ENCODE assay signal across 23 cellular contexts in the genomic region with DNA sequence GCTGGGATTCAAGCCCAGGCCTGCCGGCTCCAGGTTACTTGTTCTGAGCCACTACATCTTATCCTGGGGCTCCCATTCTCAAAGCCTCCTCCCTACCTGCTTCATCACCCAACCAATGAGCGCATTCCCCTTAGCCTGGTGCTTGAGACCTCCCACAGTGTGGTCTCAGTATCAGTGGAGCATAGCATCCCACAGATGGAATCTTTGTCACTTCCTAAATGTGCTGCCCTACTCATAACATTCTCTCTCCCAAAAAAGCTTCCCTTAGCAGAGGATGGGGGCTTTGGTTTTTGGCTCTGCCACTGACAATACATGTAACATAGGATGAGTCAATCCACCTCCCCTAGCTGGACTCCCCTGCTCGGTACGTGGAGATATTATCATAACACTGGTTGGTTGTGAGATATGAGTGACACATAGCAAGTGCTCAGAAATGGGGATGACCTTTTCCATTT. TPM values are rescaled to one million over a fixed set of nuclear protein-coding genes. Genes with fewer than 3 reads are reported as not detected.
DNase-seq lines count a peak whose midpoint lies in the region; ATAC-seq and TF ChIP-seq lines count a peak whose summit lies in the region.
"Had no signal": no experiment of that assay in that cellular context is flagged by ENCODE, and none has a peak within 500 bp of the region (broad histone marks: within the 10 kb centered on the region; RNA-seq: fewer than 3 reads in every experiment).

No MANE protein-coding gene starts in this region.

- no peak overlapping the region for H3K4me3 Mint-ChIP-seq in progenitor cell of endocrine pancreas (ENCODE audit: low read depth)
- H3K4me3 Mint-ChIP-seq: CD4-positive, alpha-beta T cell; immature natural killer cell; T-cell had no signal

- H3K4me1 Mint-ChIP-seq in progenitor cell of endocrine pancreas (ENCODE audit: low read depth): peaks cover 34% of the 10 kb centered on the region
- H3K4me1 Mint-ChIP-seq: immature natural killer cell had no signal

- DNase-seq in HEK293T (ENCODE audit: extremely low spot score) (no peak), glomerular visceral epithelial cell (ENCODE audit: extremely low spot score) (peak; percentile 36), smooth muscle cell (lab: John Stamatoyannopoulos, UW; ENCODE audit: unreplicated experiment) (no peak), progenitor cell of endocrine pancreas (ENCODE audit: low spot score, unreplicated experiment) (no peak), LoVo (ENCODE audit: low spot score) (no peak), A172 (ENCODE audit: low spot score) (no peak)
- DNase-seq: activated gamma-delta T cell; activated T-cell treated with anti-CD3 and anti-CD28 coated beads, Interleukin-2, amount 50 U/mL, for 1 hour; body of pancreas; CD4-positive, alpha-beta T cell; effector CD4-positive, alpha-beta T cell; foreskin melanocyte; immature natural killer cell; mucosa of descending colon; NCI-H2107; OCI-M1; sigmoid colon; stomach; T-cell had no signal

- H3K27me3 Mint-ChIP-seq in progenitor cell of endocrine pancreas: no peaks in the 10 kb centered on the region

- no peaks in the 10 kb centered on the region for H3K9me3 Mint-ChIP-seq in progenitor cell of endocrine pancreas (ENCODE audit: low read depth)
- H3K9me3 Mint-ChIP-seq: CD4-positive, alpha-beta T cell; immature natural killer cell; T-cell had no signal

- CTCF ChIA-PET in HEK293T (lab: Yijun Ruan, JAX): no interaction called here

- H3K4me2 ChIP-seq in smooth muscle cell: peak overlapping the region; percentile 41
- H3K4me2 ChIP-seq: hepatocyte had no signal

- POLR2A ChIA-PET in HEK293T (lab: Yijun Ruan, JAX): no interaction called here

- 52% methylated on average over 4 of the region's 4 CpGs for WGBS in smooth muscle cell (ENCODE audit: low lambda C conversion rate)

- H2AFZ ChIP-seq in smooth muscle cell (ENCODE audit: low read depth): no peak overlapping the region
- H2AFZ ChIP-seq: hepatocyte had no signal

- no peak overlapping the region for H3K4me3 ChIP-seq in smooth muscle cell
- H3K4me3 ChIP-seq: body of pancreas, hepatocyte, mucosa of descending colon, sigmoid colon, stomach, tibial nerve had no signal

- peaks cover 3% of the 10 kb centered on the region for H3F3A ChIP-seq in smooth muscle cell (ENCODE audit: low read depth)

- peak; percentile 49 for ATAC-seq in SK-N-SH treated with all-trans-retinoic acid at 6 μM for 48 hours
- ATAC-seq: body of pancreas, mucosa of descending colon, T-cell had no signal

- TF ChIP-seq CTCF in smooth muscle cell (IDR thresholded peaks at IDR 0.05; ENCODE audit: borderline replicate concordance, insufficient read depth, poor library complexity, severe bottlenecking) (no peak), progenitor cell of endocrine pancreas (IDR thresholded peaks at IDR 0.05; ENCODE audit: unreplicated experiment) (no peak)

- H3K9me3 ChIP-seq in smooth muscle cell (replicated peaks; ENCODE audit: low read depth): no peaks in the 10 kb centered on the region
- H3K9me3 ChIP-seq: body of pancreas, mucosa of descending colon, sigmoid colon, stomach, tibial nerve had no signal

- H3K27ac ChIP-seq in smooth muscle cell (ENCODE audit: low read depth): peak overlapping the region; percentile 99
- H3K27ac ChIP-seq: body of pancreas, hepatocyte, HL-60, stomach had no signal

- H3K36me3 ChIP-seq in smooth muscle cell (ENCODE audit: low read depth): no peaks in the 10 kb centered on the region
- H3K36me3 ChIP-seq: sigmoid colon, stomach, tibial nerve had no signal

- H3K36me3 Mint-ChIP-seq in progenitor cell of endocrine pancreas (ENCODE audit: insufficient read depth): no peaks in the 10 kb centered on the region
- H3K36me3 Mint-ChIP-seq: immature natural killer cell, T-cell had no signal

- H4K20me1 ChIP-seq in smooth muscle cell (ENCODE audit: low read depth): peaks cover 73% of the 10 kb centered on the region

- H3K27me3 ChIP-seq in smooth muscle cell (ENCODE audit: low read depth): no peaks in the 10 kb centered on the region
- H3K27me3 ChIP-seq: body of pancreas, hepatocyte, sigmoid colon, stomach, tibial nerve had no signal

- H3K9ac ChIP-seq in smooth muscle cell (ENCODE audit: low read depth): no peak overlapping the region

- H3K4me1 ChIP-seq in smooth muscle cell (ENCODE audit: low read depth): peaks cover 67% of the 10 kb centered on the region

- H3K27ac Mint-ChIP-seq in progenitor cell of endocrine pancreas: no peak overlapping the region
- H3K27ac Mint-ChIP-seq: CD4-positive, alpha-beta T cell; immature natural killer cell; T-cell had no signal

- H3K79me2 ChIP-seq in smooth muscle cell (ENCODE audit: low read depth): peaks cover 100% of the 10 kb centered on the region

TF ChIP-seq in HEK293T, 16 proteins besides CTCF, POLR2A, EP300 and RAD21:
- TF ChIP-seq, protein P1, sequence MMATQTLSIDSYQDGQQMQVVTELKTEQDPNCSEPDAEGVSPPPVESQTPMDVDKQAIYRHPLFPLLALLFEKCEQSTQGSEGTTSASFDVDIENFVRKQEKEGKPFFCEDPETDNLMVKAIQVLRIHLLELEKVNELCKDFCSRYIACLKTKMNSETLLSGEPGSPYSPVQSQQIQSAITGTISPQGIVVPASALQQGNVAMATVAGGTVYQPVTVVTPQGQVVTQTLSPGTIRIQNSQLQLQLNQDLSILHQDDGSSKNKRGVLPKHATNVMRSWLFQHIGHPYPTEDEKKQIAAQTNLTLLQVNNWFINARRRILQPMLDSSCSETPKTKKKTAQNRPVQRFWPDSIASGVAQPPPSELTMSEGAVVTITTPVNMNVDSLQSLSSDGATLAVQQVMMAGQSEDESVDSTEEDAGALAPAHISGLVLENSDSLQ (IDR thresholded peaks at IDR 0.05): peak; percentile 28; the same call in 1 of the 2 replicates
- TF ChIP-seq HDGF (IDR thresholded peaks at IDR 0.05; ENCODE audit: borderline replicate concordance): no peak
TF ChIP-seq in HEK293T: peak in this region for 1.

TF ChIP-seq in SK-N-SH treated with all-trans-retinoic acid at 6 μM for 48 hours, 23 proteins besides CTCF, POLR2A, EP300 and RAD21:
- TF ChIP-seq CSDC2 (CRISPR knock-in tag; IDR thresholded peaks at IDR 0.05): no peak
- TF ChIP-seq GLIS3 (CRISPR knock-in tag; IDR thresholded peaks at IDR 0.05): no peak
- TF ChIP-seq ISL1 (CRISPR knock-in tag; IDR thresholded peaks at IDR 0.05): no peak
- TF ChIP-seq, protein P2, sequence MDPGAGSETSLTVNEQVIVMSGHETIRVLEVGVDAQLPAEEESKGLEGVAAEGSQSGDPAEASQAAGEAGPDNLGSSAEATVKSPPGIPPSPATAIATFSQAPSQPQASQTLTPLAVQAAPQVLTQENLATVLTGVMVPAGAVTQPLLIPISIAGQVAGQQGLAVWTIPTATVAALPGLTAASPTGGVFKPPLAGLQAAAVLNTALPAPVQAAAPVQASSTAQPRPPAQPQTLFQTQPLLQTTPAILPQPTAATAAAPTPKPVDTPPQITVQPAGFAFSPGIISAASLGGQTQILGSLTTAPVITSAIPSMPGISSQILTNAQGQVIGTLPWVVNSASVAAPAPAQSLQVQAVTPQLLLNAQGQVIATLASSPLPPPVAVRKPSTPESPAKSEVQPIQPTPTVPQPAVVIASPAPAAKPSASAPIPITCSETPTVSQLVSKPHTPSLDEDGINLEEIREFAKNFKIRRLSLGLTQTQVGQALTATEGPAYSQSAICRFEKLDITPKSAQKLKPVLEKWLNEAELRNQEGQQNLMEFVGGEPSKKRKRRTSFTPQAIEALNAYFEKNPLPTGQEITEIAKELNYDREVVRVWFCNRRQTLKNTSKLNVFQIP (CRISPR knock-in tag; IDR thresholded peaks at IDR 0.05; ENCODE audit: borderline replicate concordance, low read depth): no peak
- TF ChIP-seq, protein P3, sequence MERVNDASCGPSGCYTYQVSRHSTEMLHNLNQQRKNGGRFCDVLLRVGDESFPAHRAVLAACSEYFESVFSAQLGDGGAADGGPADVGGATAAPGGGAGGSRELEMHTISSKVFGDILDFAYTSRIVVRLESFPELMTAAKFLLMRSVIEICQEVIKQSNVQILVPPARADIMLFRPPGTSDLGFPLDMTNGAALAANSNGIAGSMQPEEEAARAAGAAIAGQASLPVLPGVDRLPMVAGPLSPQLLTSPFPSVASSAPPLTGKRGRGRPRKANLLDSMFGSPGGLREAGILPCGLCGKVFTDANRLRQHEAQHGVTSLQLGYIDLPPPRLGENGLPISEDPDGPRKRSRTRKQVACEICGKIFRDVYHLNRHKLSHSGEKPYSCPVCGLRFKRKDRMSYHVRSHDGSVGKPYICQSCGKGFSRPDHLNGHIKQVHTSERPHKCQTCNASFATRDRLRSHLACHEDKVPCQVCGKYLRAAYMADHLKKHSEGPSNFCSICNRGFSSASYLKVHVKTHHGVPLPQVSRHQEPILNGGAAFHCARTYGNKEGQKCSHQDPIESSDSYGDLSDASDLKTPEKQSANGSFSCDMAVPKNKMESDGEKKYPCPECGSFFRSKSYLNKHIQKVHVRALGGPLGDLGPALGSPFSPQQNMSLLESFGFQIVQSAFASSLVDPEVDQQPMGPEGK (CRISPR knock-in tag; IDR thresholded peaks at IDR 0.05; ENCODE audit: borderline replicate concordance): no peak
- TF ChIP-seq ZFP30 (CRISPR knock-in tag; IDR thresholded peaks at IDR 0.05): no peak
- no peak for TF ChIP-seq SNAI2 (CRISPR knock-in tag; IDR thresholded peaks at IDR 0.05)
- TF ChIP-seq, protein P4, sequence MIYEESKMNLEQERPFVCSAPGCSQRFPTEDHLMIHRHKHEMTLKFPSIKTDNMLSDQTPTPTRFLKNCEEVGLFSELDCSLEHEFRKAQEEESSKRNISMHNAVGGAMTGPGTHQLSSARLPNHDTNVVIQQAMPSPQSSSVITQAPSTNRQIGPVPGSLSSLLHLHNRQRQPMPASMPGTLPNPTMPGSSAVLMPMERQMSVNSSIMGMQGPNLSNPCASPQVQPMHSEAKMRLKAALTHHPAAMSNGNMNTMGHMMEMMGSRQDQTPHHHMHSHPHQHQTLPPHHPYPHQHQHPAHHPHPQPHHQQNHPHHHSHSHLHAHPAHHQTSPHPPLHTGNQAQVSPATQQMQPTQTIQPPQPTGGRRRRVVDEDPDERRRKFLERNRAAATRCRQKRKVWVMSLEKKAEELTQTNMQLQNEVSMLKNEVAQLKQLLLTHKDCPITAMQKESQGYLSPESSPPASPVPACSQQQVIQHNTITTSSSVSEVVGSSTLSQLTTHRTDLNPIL (CRISPR knock-in tag; IDR thresholded peaks at IDR 0.05; ENCODE audit: low read depth): no peak

RNA-seq across cellular contexts. Expression of a gene that starts 28.8 kb away (rescaled TPM):
- 181 and 191 TPM in 2 replicates for total RNA-seq in smooth muscle cell
- 63.0 and 66.9 TPM in 2 replicates for polyA plus RNA-seq in smooth muscle cell
- total RNA-seq in progenitor cell of endocrine pancreas: 92.4 and 95.8 TPM in 2 replicates
- total RNA-seq in A172 (2014; rRNA removed; shearing (Covaris generic)): 69.5 and 92.5 TPM in 2 replicates
- polyA plus RNA-seq: immature natural killer cell had no signal
